ENCODE assay signal across 29 cellular contexts in the genomic region with DNA sequence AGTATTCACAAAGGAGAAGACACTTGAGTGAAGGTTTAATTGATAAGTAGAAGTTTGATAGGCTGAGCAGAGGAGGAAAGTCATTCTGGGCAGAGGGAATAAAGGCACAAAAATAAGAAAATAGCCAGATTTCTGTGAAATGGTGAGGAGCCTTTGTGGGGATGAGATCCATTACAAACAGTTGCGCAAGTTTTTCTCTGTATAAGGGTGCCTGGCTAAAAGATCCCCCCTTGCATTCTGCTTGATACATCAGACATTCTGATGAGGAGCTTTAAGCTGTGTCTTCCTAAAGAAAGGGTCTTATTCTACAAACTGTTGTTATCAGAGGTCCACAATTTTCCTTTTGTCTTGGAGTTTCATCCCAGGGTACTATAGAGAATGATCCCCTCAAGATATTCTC.
"Had no signal": no experiment of that assay in that cellular context is flagged by ENCODE, and none has a peak within 500 bp of the region (broad histone marks: within the 10 kb centered on the region; RNA-seq: fewer than 3 reads in every experiment).

No MANE protein-coding gene starts in this region.

- ATAC-seq: stimulated activated effector memory CD8-positive, alpha-beta T cell treated with anti-CD3 and anti-CD28 coated beads, Interleukin-12 subunit alpha, Interleukin-12 subunit beta, amount 100 ng/mL, for 72 hours; stimulated activated memory B cell treated with anti-CD40 and anti-IgM and Interleukin-4, amounts not matched to agents 10 μg/mL and 1 μg/mL and 100 μg/mL, for 72 hours; stimulated activated naive B cell treated with anti-CD40 and anti-IgM and Interleukin-4, amounts not matched to agents 10 μg/mL and 1 μg/mL and 100 μg/mL, for 72 hours; stimulated activated naive CD8-positive, alpha-beta T cell treated with anti-CD3 and anti-CD28 coated beads, Interleukin-15, amount 100 ng/mL, for 72 hours; stimulated activated naive CD8-positive, alpha-beta T cell treated with anti-CD3 and anti-CD28 coated beads, Interleukin-15, Interleukin-2, amounts not matched to agents 100 U/mL and 50 U/mL, for 24 hours; upper lobe of right lung had no signal

- H3K4me3 ChIP-seq: stomach, suprapubic skin, testis, thoracic aorta, thyroid gland, tibial artery, tibial nerve, transverse colon, upper lobe of left lung, upper lobe of right lung, uterus, vagina had no signal

- H3K27ac ChIP-seq: stomach, suprapubic skin, testis, thoracic aorta, thyroid gland, tibial artery, tibial nerve, transverse colon, upper lobe of left lung, upper lobe of right lung, uterus, vagina had no signal

- H3K27ac Mint-ChIP-seq: stimulated activated effector memory CD8-positive, alpha-beta T cell treated with anti-CD3 and anti-CD28 coated beads, Interleukin-12 subunit alpha, Interleukin-12 subunit beta, amount 100 ng/mL, for 72 hours; stimulated activated memory B cell treated with anti-CD40 and anti-IgM and Interleukin-4, amounts not matched to agents 10 μg/mL and 1 μg/mL and 100 μg/mL, for 72 hours; stimulated activated naive B cell treated with anti-CD40 and anti-IgM and Interleukin-4, amounts not matched to agents 10 μg/mL and 1 μg/mL and 100 μg/mL, for 72 hours; stimulated activated naive CD8-positive, alpha-beta T cell treated with anti-CD3 and anti-CD28 coated beads, Interleukin-15, amount 100 ng/mL, for 72 hours; stimulated activated naive CD8-positive, alpha-beta T cell treated with anti-CD3 and anti-CD28 coated beads, Interleukin-15, Interleukin-2, amounts not matched to agents 100 ng/mL and 50 ng/mL, for 24 hours; type B pancreatic cell had no signal

- H3K27me3 Mint-ChIP-seq: stimulated activated memory B cell treated with anti-CD40 and anti-IgM and Interleukin-4, amounts not matched to agents 10 μg/mL and 1 μg/mL and 100 μg/mL, for 72 hours; stimulated activated naive CD8-positive, alpha-beta T cell treated with anti-CD3 and anti-CD28 coated beads, Interleukin-15, amount 100 ng/mL, for 72 hours; stimulated activated naive CD8-positive, alpha-beta T cell treated with anti-CD3 and anti-CD28 coated beads, Interleukin-15, Interleukin-2, amounts not matched to agents 100 ng/mL and 50 ng/mL, for 24 hours had no signal

- H3K36me3 Mint-ChIP-seq: stimulated activated effector memory CD8-positive, alpha-beta T cell treated with anti-CD3 and anti-CD28 coated beads, Interleukin-12 subunit alpha, Interleukin-12 subunit beta, amount 100 ng/mL, for 72 hours; stimulated activated memory B cell treated with anti-CD40 and anti-IgM and Interleukin-4, amounts not matched to agents 10 μg/mL and 1 μg/mL and 100 μg/mL, for 72 hours; stimulated activated naive B cell treated with anti-CD40 and anti-IgM and Interleukin-4, amounts not matched to agents 10 μg/mL and 1 μg/mL and 100 μg/mL, for 72 hours; type B pancreatic cell had no signal

- H3K4me1 ChIP-seq: stomach, suprapubic skin, testis, thyroid gland, tibial artery, tibial nerve, transverse colon, upper lobe of left lung, upper lobe of right lung, uterus, vagina had no signal

- H3K36me3 ChIP-seq: stomach, suprapubic skin, thoracic aorta, thyroid gland, tibial artery, tibial nerve, transverse colon, upper lobe of left lung, upper lobe of right lung, uterus, vagina had no signal

- H3K9me3 ChIP-seq: stomach, suprapubic skin, testis, thoracic aorta, thyroid gland, tibial artery, tibial nerve, transverse colon, upper lobe of left lung, upper lobe of right lung, uterus, vagina had no signal

- H3K9me3 Mint-ChIP-seq: stimulated activated effector memory CD8-positive, alpha-beta T cell treated with anti-CD3 and anti-CD28 coated beads, Interleukin-12 subunit alpha, Interleukin-12 subunit beta, amount 100 ng/mL, for 72 hours; stimulated activated memory B cell treated with anti-CD40 and anti-IgM and Interleukin-4, amounts not matched to agents 10 μg/mL and 1 μg/mL and 100 μg/mL, for 72 hours; stimulated activated naive B cell treated with anti-CD40 and anti-IgM and Interleukin-4, amounts not matched to agents 10 μg/mL and 1 μg/mL and 100 μg/mL, for 72 hours; stimulated activated naive CD8-positive, alpha-beta T cell treated with anti-CD3 and anti-CD28 coated beads, Interleukin-15, amount 100 ng/mL, for 72 hours; stimulated activated naive CD8-positive, alpha-beta T cell treated with anti-CD3 and anti-CD28 coated beads, Interleukin-15, Interleukin-2, amounts not matched to agents 100 ng/mL and 50 ng/mL, for 24 hours; type B pancreatic cell had no signal

- FAIRE-seq: urothelium cell line had no signal

- H3K4me3 Mint-ChIP-seq: stimulated activated effector memory CD8-positive, alpha-beta T cell treated with anti-CD3 and anti-CD28 coated beads, Interleukin-12 subunit alpha, Interleukin-12 subunit beta, amount 100 ng/mL, for 72 hours; stimulated activated memory B cell treated with anti-CD40 and anti-IgM and Interleukin-4, amounts not matched to agents 10 μg/mL and 1 μg/mL and 100 μg/mL, for 72 hours; stimulated activated naive B cell treated with anti-CD40 and anti-IgM and Interleukin-4, amounts not matched to agents 10 μg/mL and 1 μg/mL and 100 μg/mL, for 72 hours; stimulated activated naive CD8-positive, alpha-beta T cell treated with anti-CD3 and anti-CD28 coated beads, Interleukin-15, amount 100 ng/mL, for 72 hours; stimulated activated naive CD8-positive, alpha-beta T cell treated with anti-CD3 and anti-CD28 coated beads, Interleukin-15, Interleukin-2, amounts not matched to agents 100 ng/mL and 50 ng/mL, for 24 hours; type B pancreatic cell had no signal

- H3K4me1 Mint-ChIP-seq: stimulated activated effector memory CD8-positive, alpha-beta T cell treated with anti-CD3 and anti-CD28 coated beads, Interleukin-12 subunit alpha, Interleukin-12 subunit beta, amount 100 ng/mL, for 72 hours; stimulated activated memory B cell treated with anti-CD40 and anti-IgM and Interleukin-4, amounts not matched to agents 10 μg/mL and 1 μg/mL and 100 μg/mL, for 72 hours; stimulated activated naive B cell treated with anti-CD40 and anti-IgM and Interleukin-4, amounts not matched to agents 10 μg/mL and 1 μg/mL and 100 μg/mL, for 72 hours; stimulated activated naive CD8-positive, alpha-beta T cell treated with anti-CD3 and anti-CD28 coated beads, Interleukin-15, amount 100 ng/mL, for 72 hours had no signal

- DNase-seq: stimulated activated CD4-positive, alpha-beta T cell treated with anti-CD3 and anti-CD28 coated beads, Interleukin-2, amount 100 ng/mL, for 48 hours; stimulated activated CD4-positive, alpha-beta T cell treated with anti-CD3 and anti-CD28 coated beads, Interleukin-4, amount 100 ng/mL, for 1 hour; stimulated activated CD4-positive, alpha-beta T cell treated with anti-CD3 and anti-CD28 coated beads, Interleukin-4, amount 100 ng/mL, for 24 hours; stimulated activated CD4-positive, alpha-beta T cell treated with anti-CD3 and anti-CD28 coated beads, Interleukin-4, amount 100 ng/mL, for 4 hours; stimulated activated CD8-positive, alpha-beta memory T cell treated with anti-CD3 and anti-CD28 coated beads, Interleukin-4, amount 100 ng/mL, for 48 hours; stimulated activated naive B cell treated with anti-CD40 and anti-IgM and Interleukin-4, amounts not matched to agents 10 μg/mL and 1 μg/mL and 100 μg/mL, for 72 hours; stimulated activated naive CD4-positive, alpha-beta T cell; stimulated activated naive CD4-positive, alpha-beta T cell treated with Interleukin-2 at 50 U/mL for 16 hours; stimulated activated naive CD8-positive, alpha-beta T cell treated with anti-CD3 and anti-CD28 coated beads, Interleukin-15, amount 100 ng/mL, for 72 hours; stimulated activated naive CD8-positive, alpha-beta T cell treated with anti-CD3 and anti-CD28 coated beads, Interleukin-15, Interleukin-2, amounts not matched to agents 100 U/mL and 50 U/mL, for 24 hours; stomach; substantia nigra; testis; thyroid gland; tibial artery; transverse colon; trophoblast cell; upper lobe of left lung; upper lobe of right lung; uterus had no signal

- H3K27me3 ChIP-seq: stomach, suprapubic skin, testis, thyroid gland, tibial artery, tibial nerve, transverse colon, upper lobe of left lung, upper lobe of right lung, uterus, vagina had no signal
